ENCODE assay signal across 1 cellular context in the genomic region with DNA sequence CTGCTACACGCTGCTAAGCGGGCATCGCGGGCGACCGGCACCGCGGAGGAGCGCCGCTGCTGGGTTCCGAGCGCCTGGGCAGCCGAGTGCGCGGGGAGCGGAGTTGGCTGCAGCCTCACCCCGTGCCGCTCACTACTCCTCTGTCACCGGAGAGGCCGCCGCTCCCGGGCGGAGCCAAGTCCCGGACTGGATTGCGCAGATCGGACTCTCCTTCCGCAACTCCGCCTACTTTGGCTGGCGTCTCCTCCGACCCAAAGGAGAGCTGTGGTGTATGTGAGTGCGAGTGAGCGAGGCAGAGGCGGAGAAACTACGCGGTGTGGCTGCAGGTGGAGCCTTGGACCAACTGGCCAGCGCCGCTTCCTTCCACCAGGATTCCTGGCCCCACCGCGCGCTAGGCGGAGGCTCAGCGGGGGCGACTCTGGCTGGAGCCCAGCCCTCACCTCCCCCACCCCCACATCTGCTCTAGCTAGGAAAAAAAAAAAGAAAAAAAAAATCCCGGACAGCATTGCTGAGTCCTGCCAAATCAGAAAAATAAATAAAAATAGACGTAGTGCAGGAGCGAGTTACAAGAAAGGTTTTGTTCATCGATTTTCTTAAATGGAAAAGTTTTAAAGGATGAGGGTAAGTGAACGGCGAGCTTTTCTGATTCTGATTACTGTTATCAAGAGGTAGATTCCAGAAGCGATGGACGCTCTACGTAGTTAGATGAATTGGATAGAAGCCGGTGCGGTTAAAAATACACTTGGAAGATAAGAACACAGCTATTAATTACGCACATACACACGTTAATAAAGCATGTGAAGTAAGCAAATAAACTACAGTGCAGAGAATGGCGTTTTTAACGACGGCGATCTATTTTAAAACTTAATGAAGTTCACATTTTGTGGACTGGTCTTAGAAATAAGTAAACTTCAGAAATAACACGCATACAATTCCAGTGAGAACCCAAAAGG.
TF ChIP-seq lines count a peak whose summit lies in the region.

Gene SEMA6A, minus strand, starts transcription at position 142 of the 953 bp plus-strand sequence. CDS start 69,879 bp downstream, outside the sequence.

TF ChIP-seq in HepG2, 621 proteins besides CTCF, POLR2A, EP300 and RAD21 (continued from another document and continues in another):
- TF ChIP-seq ATF2 (CRISPR knock-in tag; IDR thresholded peaks at IDR 0.05) (peak; percentile 36; the same call in 1 of the 2 replicates), ZNF292 (CRISPR knock-in tag; IDR thresholded peaks at IDR 0.05; ENCODE audit: borderline replicate concordance, low read depth) (peak; percentile 85), ZSCAN29 (CRISPR knock-in tag; conservative IDR thresholded peaks at IDR 0.05) (no peak), KAT7 (CRISPR knock-in tag; IDR thresholded peaks at IDR 0.05; ENCODE audit: borderline replicate concordance) (peak; percentile 53; the same call in 1 of the 2 replicates), ZNF644 (CRISPR knock-in tag; IDR thresholded peaks at IDR 0.05; ENCODE audit: low read depth) (peak; percentile 48; the same call in 1 of the 2 replicates), DPF2 (CRISPR knock-in tag; IDR thresholded peaks at IDR 0.05; ENCODE audit: borderline replicate concordance, low read depth) (no peak), KLF12 (CRISPR knock-in tag; IDR thresholded peaks at IDR 0.05; ENCODE audit: borderline replicate concordance) (no peak), EZH2 (conservative IDR thresholded peaks at IDR 0.05; ENCODE audit: low read depth, low read length) (no peak), RBFOX2 (IDR thresholded peaks at IDR 0.05; ENCODE audit: low read depth, low read length) (peak; percentile 71), GABPB1 (CRISPR knock-in tag; IDR thresholded peaks at IDR 0.05) (peak; percentile 68), MAX (IDR thresholded peaks at IDR 0.05) (peak; percentile 35; the same call in 1 of the 2 replicates), CEBPG (CRISPR knock-in tag; IDR thresholded peaks at IDR 0.05) (peak; percentile 41; the same call in 1 of the 2 replicates), ZNF749 (CRISPR knock-in tag; IDR thresholded peaks at IDR 0.05; ENCODE audit: borderline replicate concordance) (0 out of 2 replicates have a peak, but pooled peaks have one; percentile 54), ZBED4 (CRISPR knock-in tag; IDR thresholded peaks at IDR 0.05; ENCODE audit: borderline replicate concordance) (peak; percentile 40; the same call in 1 of the 2 replicates), KDM1A (CRISPR knock-in tag; IDR thresholded peaks at IDR 0.05) (peak; percentile 93), GATAD1 (CRISPR knock-in tag; IDR thresholded peaks at IDR 0.05) (0 out of 2 replicates have a peak, but pooled peaks have one; percentile 31), KDM3A (CRISPR knock-in tag; IDR thresholded peaks at IDR 0.05; ENCODE audit: low read depth) (peak; percentile 86), ZNF124 (CRISPR knock-in tag; IDR thresholded peaks at IDR 0.05) (no peak), KDM5B (CRISPR knock-in tag; IDR thresholded peaks at IDR 0.05; ENCODE audit: borderline replicate concordance) (peak; percentile 32; the same call in 1 of the 2 replicates), ZNF724P (CRISPR knock-in tag; IDR thresholded peaks at IDR 0.05; ENCODE audit: borderline replicate concordance) (0 out of 2 replicates have a peak, but pooled peaks have one; percentile 22), ZNF768 (CRISPR knock-in tag; IDR thresholded peaks at IDR 0.05) (peak; percentile 80), ZMYM3 (CRISPR knock-in tag; IDR thresholded peaks at IDR 0.05) (peak; percentile 95), EED (CRISPR knock-in tag; IDR thresholded peaks at IDR 0.05) (0 out of 2 replicates have a peak, but pooled peaks have one; percentile 32), GZF1 (CRISPR knock-in tag; IDR thresholded peaks at IDR 0.05) (no peak), ZMYM4 (CRISPR knock-in tag; IDR thresholded peaks at IDR 0.05) (peak; percentile 61), PHF21A (CRISPR knock-in tag; IDR thresholded peaks at IDR 0.05) (peak; percentile 28; the same call in 1 of the 2 replicates), FOXK1 (CRISPR knock-in tag; IDR thresholded peaks at IDR 0.05; ENCODE audit: borderline replicate concordance, low read depth) (0 out of 2 replicates have a peak, but pooled peaks have one; percentile 19), ZC3H13 (CRISPR knock-in tag; IDR thresholded peaks at IDR 0.05) (0 out of 2 replicates have a peak, but pooled peaks have one; percentile 51), RFXAP (CRISPR knock-in tag; IDR thresholded peaks at IDR 0.05; ENCODE audit: borderline replicate concordance) (peak; percentile 54; the same call in 1 of the 2 replicates), MIER2 (CRISPR knock-in tag; IDR thresholded peaks at IDR 0.05) (0 out of 2 replicates have a peak, but pooled peaks have one; percentile 38), ZNF503 (CRISPR knock-in tag; IDR thresholded peaks at IDR 0.05) (0 out of 2 replicates have a peak, but pooled peaks have one; percentile 22), MEIS2 (CRISPR knock-in tag; IDR thresholded peaks at IDR 0.05) (0 out of 2 replicates have a peak, but pooled peaks have one; percentile 52), IRF2 (CRISPR knock-in tag; IDR thresholded peaks at IDR 0.05) (0 out of 2 replicates have a peak, but pooled peaks have one; percentile 39), HMGXB4 (CRISPR knock-in tag; IDR thresholded peaks at IDR 0.05; ENCODE audit: borderline replicate concordance in 1 of 2, low read depth in 1 of 2) (peak; percentile 71 to 80; a peak in 3 of 4 replicates), KLF6 (CRISPR knock-in tag; IDR thresholded peaks at IDR 0.05) (peak; percentile 57; the same call in 1 of the 2 replicates), ZSCAN31 (CRISPR knock-in tag; IDR thresholded peaks at IDR 0.05; ENCODE audit: low read depth) (peak; percentile 75), BORCS8-MEF2B (CRISPR knock-in tag; IDR thresholded peaks at IDR 0.05) (peak; percentile 49; the same call in 1 of the 2 replicates), ZBTB25 (CRISPR knock-in tag; IDR thresholded peaks at IDR 0.05) (peak; percentile 79; the same call in 1 of the 2 replicates)
- TF ChIP-seq, protein P1, sequence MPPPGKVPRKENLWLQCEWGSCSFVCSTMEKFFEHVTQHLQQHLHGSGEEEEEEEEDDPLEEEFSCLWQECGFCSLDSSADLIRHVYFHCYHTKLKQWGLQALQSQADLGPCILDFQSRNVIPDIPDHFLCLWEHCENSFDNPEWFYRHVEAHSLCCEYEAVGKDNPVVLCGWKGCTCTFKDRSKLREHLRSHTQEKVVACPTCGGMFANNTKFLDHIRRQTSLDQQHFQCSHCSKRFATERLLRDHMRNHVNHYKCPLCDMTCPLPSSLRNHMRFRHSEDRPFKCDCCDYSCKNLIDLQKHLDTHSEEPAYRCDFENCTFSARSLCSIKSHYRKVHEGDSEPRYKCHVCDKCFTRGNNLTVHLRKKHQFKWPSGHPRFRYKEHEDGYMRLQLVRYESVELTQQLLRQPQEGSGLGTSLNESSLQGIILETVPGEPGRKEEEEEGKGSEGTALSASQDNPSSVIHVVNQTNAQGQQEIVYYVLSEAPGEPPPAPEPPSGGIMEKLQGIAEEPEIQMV (CRISPR knock-in tag; IDR thresholded peaks at IDR 0.05; ENCODE audit: low read depth) = peak; percentile 100
- TF ChIP-seq, protein P2, sequence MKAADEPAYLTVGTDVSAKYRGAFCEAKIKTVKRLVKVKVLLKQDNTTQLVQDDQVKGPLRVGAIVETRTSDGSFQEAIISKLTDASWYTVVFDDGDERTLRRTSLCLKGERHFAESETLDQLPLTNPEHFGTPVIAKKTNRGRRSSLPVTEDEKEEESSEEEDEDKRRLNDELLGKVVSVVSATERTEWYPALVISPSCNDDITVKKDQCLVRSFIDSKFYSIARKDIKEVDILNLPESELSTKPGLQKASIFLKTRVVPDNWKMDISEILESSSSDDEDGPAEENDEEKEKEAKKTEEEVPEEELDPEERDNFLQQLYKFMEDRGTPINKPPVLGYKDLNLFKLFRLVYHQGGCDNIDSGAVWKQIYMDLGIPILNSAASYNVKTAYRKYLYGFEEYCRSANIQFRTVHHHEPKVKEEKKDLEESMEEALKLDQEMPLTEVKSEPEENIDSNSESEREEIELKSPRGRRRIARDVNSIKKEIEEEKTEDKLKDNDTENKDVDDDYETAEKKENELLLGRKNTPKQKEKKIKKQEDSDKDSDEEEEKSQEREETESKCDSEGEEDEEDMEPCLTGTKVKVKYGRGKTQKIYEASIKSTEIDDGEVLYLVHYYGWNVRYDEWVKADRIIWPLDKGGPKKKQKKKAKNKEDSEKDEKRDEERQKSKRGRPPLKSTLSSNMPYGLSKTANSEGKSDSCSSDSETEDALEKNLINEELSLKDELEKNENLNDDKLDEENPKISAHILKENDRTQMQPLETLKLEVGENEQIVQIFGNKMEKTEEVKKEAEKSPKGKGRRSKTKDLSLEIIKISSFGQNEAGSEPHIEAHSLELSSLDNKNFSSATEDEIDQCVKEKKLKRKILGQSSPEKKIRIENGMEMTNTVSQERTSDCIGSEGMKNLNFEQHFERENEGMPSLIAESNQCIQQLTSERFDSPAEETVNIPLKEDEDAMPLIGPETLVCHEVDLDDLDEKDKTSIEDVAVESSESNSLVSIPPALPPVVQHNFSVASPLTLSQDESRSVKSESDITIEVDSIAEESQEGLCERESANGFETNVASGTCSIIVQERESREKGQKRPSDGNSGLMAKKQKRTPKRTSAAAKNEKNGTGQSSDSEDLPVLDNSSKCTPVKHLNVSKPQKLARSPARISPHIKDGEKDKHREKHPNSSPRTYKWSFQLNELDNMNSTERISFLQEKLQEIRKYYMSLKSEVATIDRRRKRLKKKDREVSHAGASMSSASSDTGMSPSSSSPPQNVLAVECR (CRISPR knock-in tag; IDR thresholded peaks at IDR 0.05; ENCODE audit: borderline replicate concordance) = peak; percentile 44; the same call in 1 of the 2 replicates
